Comparison of ENCODE assay signal across 2 cellular contexts in genomic region chr2:96064760-96065159, GRCh38. TPM values are rescaled to one million over a fixed set of nuclear protein-coding genes. Genes with fewer than 3 reads are reported as not detected.
"Had no signal": no experiment of that assay in that cellular context is flagged by ENCODE, and none has a peak within 500 bp of the region (broad histone marks: within the 10 kb centered on the region; RNA-seq: fewer than 3 reads in every experiment).

No MANE protein-coding gene starts in this region.

RNA-seq across cellular contexts. Expression of gene ADRA2B, which starts 51.6 kb away (rescaled TPM):
- total RNA-seq: astrocyte, cerebellum had no signal
